In genomic region chr3:33130144-33130543, GRCh38 we compare ENCODE assay signal across 21 cellular contexts. TPM values are rescaled to one million over a fixed set of nuclear protein-coding genes. Genes with fewer than 3 reads are reported as not detected.
A peak's percentile ranks its signal among the peaks of the same experiment; 100 is the strongest.
DNase-seq lines count a peak whose midpoint lies in the region; ATAC-seq, FAIRE-seq and TF ChIP-seq lines count a peak whose summit lies in the region.
"Had no signal": no experiment of that assay in that cellular context is flagged by ENCODE, and none has a peak within 500 bp of the region (broad histone marks: within the 10 kb centered on the region; RNA-seq: fewer than 3 reads in every experiment).

No MANE protein-coding gene starts in this region.

- peaks cover 0 to 5% (median 4%) of the 10 kb centered on the region in 4 donors for H3K4me1 ChIP-seq in esophagus muscularis mucosa

- no peak overlapping the region for H3K27ac ChIP-seq in esophagus muscularis mucosa (replicated peaks in 1 of 4)
- H3K27ac ChIP-seq: A549 had no signal

- intact Hi-C loops in esophagus muscularis mucosa (cut with DNase I) = no loop called here

- peaks cover 22% of the 10 kb centered on the region for H3K4me1 Mint-ChIP-seq in chondrocyte (ENCODE audit: low read depth)

- no peak for TF ChIP-seq CTCF in chondrocyte (IDR thresholded peaks at IDR 0.05)
- no peak for TF ChIP-seq CTCF in esophagus muscularis mucosa (IDR thresholded peaks at IDR 0.05)

- no peaks in the 10 kb centered on the region for H3K27me3 ChIP-seq in esophagus muscularis mucosa

- H3K9me3 Mint-ChIP-seq in chondrocyte (ENCODE audit: low read depth) = no peaks in the 10 kb centered on the region
- H3K9me3 Mint-ChIP-seq: CD4-positive, alpha-beta memory T cell; GM23338; H9 had no signal

- TF ChIP-seq POLR2A in GM12891 (IDR thresholded peaks at IDR 0.05; ENCODE audit: low read depth, low read length) (no peak), esophagus muscularis mucosa (IDR thresholded peaks at IDR 0.05; ENCODE audit: low read depth) (no peak)

- H3K4me3 ChIP-seq in esophagus muscularis mucosa = no peak overlapping the region
- H3K4me3 ChIP-seq: A549, GM23338 had no signal

- peaks cover 41 to 85% (median 79%) of the 10 kb centered on the region in 4 donors for H3K36me3 ChIP-seq in esophagus muscularis mucosa

- H3K27ac Mint-ChIP-seq in chondrocyte (ENCODE audit: unreplicated experiment) = peak overlapping the region; percentile 17
- H3K27ac Mint-ChIP-seq: CD4-positive, alpha-beta memory T cell; GM23338; H9 had no signal

- TF ChIP-seq EP300 in esophagus muscularis mucosa (IDR thresholded peaks at IDR 0.05) = no peak

- ATAC-seq in HG02623 (IDR thresholded peaks at IDR 0.05; ENCODE audit: unreplicated experiment) = no peak
- ATAC-seq: A549, GM23338, HCT116 had no signal

- no peaks in the 10 kb centered on the region for H3K27me3 Mint-ChIP-seq in chondrocyte (ENCODE audit: low read depth)
- H3K27me3 Mint-ChIP-seq: CD4-positive, alpha-beta memory T cell had no signal

- WGBS in esophagus muscularis mucosa = 96% methylated on average over 2 of the region's 2 CpGs

- no peaks in the 10 kb centered on the region for H3K9me3 ChIP-seq in esophagus muscularis mucosa
- H3K9me3 ChIP-seq: A549 had no signal

- H3K36me3 Mint-ChIP-seq in chondrocyte (ENCODE audit: low read depth) = peaks cover 24% of the 10 kb centered on the region

- DNase-seq in GM12891 (ENCODE audit: insufficient read length, low spot score) = no peak
- peak; percentile 20 for DNase-seq in NCI-H226
- DNase-seq in chondrocyte (ENCODE audit: low spot score) = no peak
- DNase-seq in esophagus muscularis mucosa (ENCODE audit: extremely low spot score) = peak; percentile 34
- no peak for DNase-seq in AG08395 (ENCODE audit: low spot score)
- no peak for DNase-seq in activated CD4-positive, alpha-beta T cell treated with anti-CD3 and anti-CD28 coated beads, Interleukin-2, amount 50 U/mL, for 1 hour
- no peak for DNase-seq in inferior parietal cortex (ENCODE audit: extremely low spot score)
- DNase-seq: 8988T; ACHN; C1 segment of cervical spinal cord; Calu3; CD4-positive, alpha-beta memory T cell; COR-L47; DMS153; DND-41; H9 had no signal

- FAIRE-seq in GM12891 (lab: Jason Lieb, UNC) = peak; percentile 67
- FAIRE-seq: A549, G401.6 had no signal

- no peak overlapping the region for H3K4me3 Mint-ChIP-seq in chondrocyte (ENCODE audit: unreplicated experiment)
- H3K4me3 Mint-ChIP-seq: CD4-positive, alpha-beta memory T cell; GM23338; H9 had no signal

TF ChIP-seq in GM12891, 5 proteins besides CTCF, POLR2A, EP300 and RAD21:
- TF ChIP-seq POLR2AphosphoS5 (IDR thresholded peaks at IDR 0.05; ENCODE audit: low read depth, low read length) (no peak), SPI1 (IDR thresholded peaks at IDR 0.05; ENCODE audit: low read depth, low read length) (no peak), POU2F2 (IDR thresholded peaks at IDR 0.05; ENCODE audit: low read depth, low read length) (no peak), PAX5 (IDR thresholded peaks at IDR 0.05; ENCODE audit: insufficient read depth, low read length, severe bottlenecking) (no peak), TAF1 (IDR thresholded peaks at IDR 0.05; ENCODE audit: low read depth, low read length) (no peak)
TF ChIP-seq in GM12891: peak in this region for 0.

RNA-seq across cellular contexts. Expression of gene CRTAP, which starts 16.3 kb away (rescaled TPM):
- 8.4 TPM for polyA plus RNA-seq in GM12891 (2012; ENCODE audit: low read depth, missing spikeins)
- 269 to 358 TPM (median 276 TPM) in 3 replicates for total RNA-seq in chondrocyte
- 100 to 1,000 TPM; 187 to 282 (median 237) TPM for total RNA-seq in esophagus muscularis mucosa

RNA-seq across cellular contexts. Expression of gene GLB1, which starts 33.2 kb away (rescaled TPM):
- 19.7 TPM for polyA plus RNA-seq in GM12891 (2012; ENCODE audit: low read depth, missing spikeins)
- total RNA-seq in chondrocyte (80.5 to 96.4 TPM (median 95.4 TPM) in 3 replicates), esophagus muscularis mucosa (10 to 100 TPM; 19.9 to 36.8 (median 30.3) TPM)

RNA-seq across cellular contexts. Expression of gene TMPPE, which starts 33.2 kb away (rescaled TPM):
- polyA plus RNA-seq in GM12891 (2012; ENCODE audit: low read depth, missing spikeins) = 0.74 TPM
- total RNA-seq in chondrocyte (8.1 to 9.6 TPM (median 9.5 TPM) in 3 replicates), esophagus muscularis mucosa (1 to 10 TPM; 6.2 to 9.4 (median 7.0) TPM)

Comparison
In these comparisons a context has a peak if more than half of its experiments do, and no peak if none do; other contexts are left out.
1. DNase-seq: peak in NCI-H226 (single experiment) and esophagus muscularis mucosa (single experiment); none in GM12891 (single experiment), chondrocyte (single experiment), AG08395 (single experiment), activated CD4-positive, alpha-beta T cell treated with anti-CD3 and anti-CD28 coated beads, Interleukin-2, amount 50 U/mL, for 1 hour (single experiment) and inferior parietal cortex (single experiment).